8 cellular contexts compared by ENCODE assay signal in the genomic region with DNA sequence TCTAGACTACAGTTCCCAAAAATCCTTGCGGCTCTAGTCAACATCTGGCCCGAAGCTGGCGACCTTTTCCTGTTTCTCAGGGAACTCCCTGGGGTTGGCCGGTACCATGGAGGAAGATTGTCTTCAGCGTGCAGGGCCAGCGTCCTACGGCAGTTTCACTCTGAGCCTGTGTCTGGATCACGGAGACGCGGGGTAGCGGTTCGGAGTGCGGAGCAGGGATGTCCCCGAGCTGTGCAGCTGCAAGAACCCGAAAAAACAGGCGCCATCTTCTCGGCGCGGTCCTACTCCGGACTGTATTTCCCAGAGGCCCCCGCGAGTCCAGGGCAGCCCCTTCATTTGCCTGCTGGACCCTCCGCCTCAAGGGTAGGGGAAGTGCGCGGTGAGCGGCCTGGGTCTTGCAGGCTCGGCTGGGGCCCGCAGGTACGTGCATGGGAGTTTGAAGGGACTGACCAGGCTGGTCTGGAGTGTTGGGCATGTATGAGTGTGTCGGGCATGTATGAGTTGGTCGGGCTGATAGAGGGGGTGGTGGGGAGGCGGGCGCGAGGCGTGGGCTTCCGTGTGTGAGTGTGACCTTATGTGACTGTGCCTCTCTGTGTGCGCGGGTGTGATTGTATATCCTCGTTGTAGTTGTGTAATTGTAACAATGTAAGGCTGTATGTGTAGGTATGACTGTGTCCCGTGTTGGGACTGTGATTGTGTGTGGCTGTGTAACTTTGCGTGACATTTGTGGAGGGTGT. TPM values are rescaled to one million over a fixed set of nuclear protein-coding genes. Genes with fewer than 3 reads are reported as not detected.
DNase-seq lines count a peak whose midpoint lies in the region; ATAC-seq and TF ChIP-seq lines count a peak whose summit lies in the region.

Gene ZNF383, plus strand, starts transcription at position 360 of the 737 bp plus-strand sequence. CDS start 12,240 bp downstream, outside the sequence.

- DNase-seq in AG08396 (ENCODE audit: low spot score) (peak; percentile 87), NCI-H226 (peak; percentile 82), cerebellar cortex (ENCODE audit: low spot score) (peak; percentile 95), kidney epithelial cell (ENCODE audit: low read depth) (peak; percentile 65)
- peak; percentile 90 for DNase-seq in stimulated activated CD4-positive, alpha-beta T cell treated with anti-CD3 and anti-CD28 coated beads, Interleukin-15, amount 100 ng/mL, for 24 hours

- ATAC-seq in GM19023 (IDR thresholded peaks at IDR 0.05; ENCODE audit: unreplicated experiment) (peak; percentile 88), HG03196 (IDR thresholded peaks at IDR 0.05; ENCODE audit: unreplicated experiment) (peak; percentile 85)
- ATAC-seq in activated CD4-positive, CD25-positive, alpha-beta regulatory T cell treated with anti-CD3 and anti-CD28 coated beads, Interleukin-2, amount 50 U/mL, for 24 hours = peak; percentile 86 to 89

- no peaks in the 10 kb centered on the region for H3K36me3 ChIP-seq in kidney epithelial cell (ENCODE audit: control insufficient read depth, insufficient read depth, low read length)

- H3K27me3 ChIP-seq in kidney epithelial cell (ENCODE audit: control insufficient read depth, insufficient read depth, low read length) = no peaks in the 10 kb centered on the region

- no peak for TF ChIP-seq CTCF in kidney epithelial cell (IDR thresholded peaks at IDR 0.05; ENCODE audit: insufficient read depth, low read length, poor library complexity, severe bottlenecking)

- H3K4me3 ChIP-seq in kidney epithelial cell (ENCODE audit: low read depth, low read length) = peak within 1 kb of the TSS; percentile 90

RNA-seq across cellular contexts. Expression of gene ZNF383, which starts in this region (rescaled TPM):
- total RNA-seq in kidney epithelial cell = 4.9 and 9.1 TPM in 2 replicates

Comparison
In these comparisons a context has a peak if more than half of its experiments do, and no peak if none do; other contexts are left out.
1. Peak in every context shown above with its lines: DNase-seq, ATAC-seq and H3K4me3 ChIP-seq.